ENCODE assay signal across 8 cellular contexts in genomic region chr7:102286237-102287081, GRCh38. TPM values are rescaled to one million over a fixed set of nuclear protein-coding genes. Genes with fewer than 3 reads are reported as not detected.
A peak's percentile ranks its signal among the peaks of the same experiment; 100 is the strongest.
DNase-seq lines count a peak whose midpoint lies in the region; ATAC-seq and TF ChIP-seq lines count a peak whose summit lies in the region.

Gene SH2B2, plus strand, starts transcription at chr7:102286868. Its CDS starts 13,683 bp downstream, at chr7:102300551.

- peaks cover 25% of the 10 kb centered on the region for H3K27me3 Mint-ChIP-seq in activated CD4-positive, alpha-beta memory T cell treated with anti-CD3 and anti-CD28 coated beads, Interleukin-2, amount 10 ng/mL, durations not matched to agents 7 days and 5 days
- peaks cover 14% of the 10 kb centered on the region for H3K27me3 Mint-ChIP-seq in endothelial cell (ENCODE audit: unreplicated experiment)

- 1 to 2% methylated on average over 38 to 91 of the region's 114 CpGs for WGBS in GM23248 (ENCODE audit: low coverage in 1 of 2, low lambda C conversion rate in 2 of 2, missing lambda C conversion rate in 2 of 2), 2 experiments
- 0 to 1% (median 1%) methylated on average over 25 to 112 of the region's 114 CpGs for WGBS in stomach, 5 donors

- no peak within 1 kb of the TSS for H3K27ac Mint-ChIP-seq in activated CD4-positive, alpha-beta memory T cell treated with anti-CD3 and anti-CD28 coated beads, Interleukin-2, amount 10 ng/mL, durations not matched to agents 7 days and 5 days
- no peak within 1 kb of the TSS for H3K27ac Mint-ChIP-seq in endothelial cell (ENCODE audit: unreplicated experiment)

- H3K4me1 Mint-ChIP-seq in activated CD4-positive, alpha-beta memory T cell treated with anti-CD3 and anti-CD28 coated beads, Interleukin-2, amount 10 ng/mL, durations not matched to agents 7 days and 5 days, result peaks cover 25% of the 10 kb centered on the region
- peaks cover 12% of the 10 kb centered on the region for H3K4me1 Mint-ChIP-seq in endothelial cell (ENCODE audit: unreplicated experiment)

- H3K4me1 ChIP-seq in GM23248 (ENCODE audit: insufficient read depth) (no peaks in the 10 kb centered on the region), stomach (peaks cover 14 to 40% (median 31%) of the 10 kb centered on the region in 4 donors)

- DNase-seq in Caki2 (ENCODE audit: low read depth) (peak; percentile 60), GM23248 (peak; percentile 79), NCI-H2196 treated with DMSO at 0.1 percent for 48 hours (lab: John Stamatoyannopoulos, UW; ENCODE audit: unreplicated experiment) (peak; percentile 43), endothelial cell (ENCODE audit: low spot score) (peak; percentile 67), mesenteric fat pad (ENCODE audit: low spot score) (peak; percentile 94), stomach (peak; percentile 61)
- peak; percentile 33 for DNase-seq in activated CD4-positive, alpha-beta memory T cell treated with anti-CD3 and anti-CD28 coated beads, Interleukin-2, amount 10 ng/mL, durations not matched to agents 7 days and 5 days

- H3K4me3 ChIP-seq in GM23248 (peak within 1 kb of the TSS; percentile 82), stomach (peak within 1 kb of the TSS; percentile 77 to 85 (median 78))

- no peaks in the 10 kb centered on the region for H3F3A ChIP-seq in GM23248 (ENCODE audit: insufficient read depth)

- H3K27me3 ChIP-seq in GM23248 (replicated peaks; ENCODE audit: insufficient read depth), result no peaks in the 10 kb centered on the region
- H3K27me3 ChIP-seq in stomach, result peaks cover 0 to 7% (median 0%) of the 10 kb centered on the region in 3 donors

- no peaks in the 10 kb centered on the region for H3K36me3 Mint-ChIP-seq in activated CD4-positive, alpha-beta memory T cell treated with anti-CD3 and anti-CD28 coated beads, Interleukin-2, amount 10 ng/mL, durations not matched to agents 7 days and 5 days (ENCODE audit: low read depth)
- H3K36me3 Mint-ChIP-seq in endothelial cell (ENCODE audit: low read depth, unreplicated experiment), result no peaks in the 10 kb centered on the region

- TF ChIP-seq CTCF in endothelial cell (IDR thresholded peaks at IDR 0.05; ENCODE audit: unreplicated experiment) (no peak), stomach (IDR thresholded peaks at IDR 0.05) (no peak)

- TF ChIP-seq POLR2A in stomach (IDR thresholded peaks at IDR 0.05), result no peak

- H3K36me3 ChIP-seq in GM23248 (ENCODE audit: low read depth), result no peaks in the 10 kb centered on the region
- H3K36me3 ChIP-seq in stomach, result no peaks in the 10 kb centered on the region

- peak within 1 kb of the TSS; percentile 80 for H3K9ac ChIP-seq in GM23248

- peak within 1 kb of the TSS; percentile 90 for H2AFZ ChIP-seq in GM23248

- no peaks in the 10 kb centered on the region for H3K9me2 ChIP-seq in GM23248 (ENCODE audit: insufficient read depth)

- CTCF ChIA-PET in activated CD4-positive, alpha-beta memory T cell treated with anti-CD3 and anti-CD28 coated beads, Interleukin-2, amount 10 ng/mL, durations not matched to agents 7 days and 5 days (lab: Charles Lee), result no interaction called here

- no peaks in the 10 kb centered on the region for H3K79me2 ChIP-seq in GM23248 (ENCODE audit: insufficient read depth)

- in situ Hi-C loops in Caki2 (cut with HindIII; ENCODE audit: low pct_unique_long_range_greater_than_20kb, low sequenced_read_pairs), result no loop called here
- in situ Hi-C loops in GM23248 (cut with MboI), result loop anchor here (10.0 kb wide), 1 partner anchor 108 kb away; the partner anchor contains the start of gene PRKRIP1

- no peak for ATAC-seq in HG03457 (IDR thresholded peaks at IDR 0.05; ENCODE audit: unreplicated experiment)

- intact Hi-C loops in stomach (cut with DNase I; ENCODE audit: low total_unique reads), result loop anchor here (10.0 kb wide), 1 partner anchor 178 kb away; the partner anchor contains the start of genes ALKBH4 and LRWD1

- no peaks in the 10 kb centered on the region for H4K20me1 ChIP-seq in GM23248 (ENCODE audit: insufficient read depth)

- H3K9me3 ChIP-seq in GM23248 (ENCODE audit: low read depth) (no peaks in the 10 kb centered on the region), stomach (no peaks in the 10 kb centered on the region)

- H3K27ac ChIP-seq in GM23248, result no peak within 1 kb of the TSS
- peak within 1 kb of the TSS; percentile 73 to 91 (median 89) for H3K27ac ChIP-seq in stomach

- no peaks in the 10 kb centered on the region for H3K9me3 Mint-ChIP-seq in activated CD4-positive, alpha-beta memory T cell treated with anti-CD3 and anti-CD28 coated beads, Interleukin-2, amount 10 ng/mL, durations not matched to agents 7 days and 5 days
- H3K9me3 Mint-ChIP-seq in endothelial cell (ENCODE audit: unreplicated experiment), result no peaks in the 10 kb centered on the region

- POLR2A ChIA-PET in activated CD4-positive, alpha-beta memory T cell treated with anti-CD3 and anti-CD28 coated beads, Interleukin-2, amount 10 ng/mL, durations not matched to agents 7 days and 5 days (lab: Charles Lee), result no interaction called here

- peak within 1 kb of the TSS; percentile 88 for H3K4me2 ChIP-seq in GM23248 (ENCODE audit: unreplicated experiment)

- peak; percentile 48 for TF ChIP-seq EP300 in stomach (IDR thresholded peaks at IDR 0.05)

- H3K4me3 Mint-ChIP-seq in activated CD4-positive, alpha-beta memory T cell treated with anti-CD3 and anti-CD28 coated beads, Interleukin-2, amount 10 ng/mL, durations not matched to agents 7 days and 5 days, result peak within 1 kb of the TSS; percentile 57
- peak within 1 kb of the TSS; percentile 62 for H3K4me3 Mint-ChIP-seq in endothelial cell (ENCODE audit: unreplicated experiment)

RNA-seq across cellular contexts. Expression of gene SH2B2, which starts in this region (rescaled TPM):
- 7.0 and 16.5 TPM in 2 replicates for total RNA-seq in Caki2 (2014; rRNA removed; shearing (Covaris generic); ENCODE audit: low replicate concordance)
- 0.86 and 7.1 TPM in 2 replicates for total RNA-seq in GM23248 (2014; rRNA removed; shearing (Covaris generic))
- polyA plus RNA-seq in GM23248 (2016; fragmentation: Nextera tagmentation; extraction: Ambion mirVana) (0.80 and 1.1 TPM in 2 replicates), stomach (1 to 10 TPM; 2.3 to 2.7 (median 2.6) TPM)
- total RNA-seq in activated CD4-positive, alpha-beta memory T cell treated with anti-CD3 and anti-CD28 coated beads, Interleukin-2, amount 10 ng/mL, durations not matched to agents 7 days and 5 days, result 1 to 10 TPM; 2.1 to 2.3 TPM
- total RNA-seq in endothelial cell (ENCODE audit: unreplicated experiment) (2.6 TPM), mesenteric fat pad (8.9 TPM), stomach (10 to 100 TPM in 1 of 5 donors, 1 to 10 TPM in 2, under 1 TPM in 1, not detected in 1; 0.37 to 11.1 (median 6.5) TPM)

Comparison
In these comparisons a context has a peak if more than half of its experiments do, and no peak if none do; other contexts are left out.
1. DNase-seq: peak in every context shown above with its lines; median percentile 94 in mesenteric fat pad; 79 in GM23248; 67 in endothelial cell; 61 in stomach; 60 in Caki2; 43 in NCI-H2196 treated with DMSO at 0.1 percent for 48 hours; 33 in activated CD4-positive, alpha-beta memory T cell treated with anti-CD3 and anti-CD28 coated beads, Interleukin-2, amount 10 ng/mL, durations not matched to agents 7 days and 5 days.